Comparison of ENCODE assay signal across 13 cellular contexts in the genomic region with DNA sequence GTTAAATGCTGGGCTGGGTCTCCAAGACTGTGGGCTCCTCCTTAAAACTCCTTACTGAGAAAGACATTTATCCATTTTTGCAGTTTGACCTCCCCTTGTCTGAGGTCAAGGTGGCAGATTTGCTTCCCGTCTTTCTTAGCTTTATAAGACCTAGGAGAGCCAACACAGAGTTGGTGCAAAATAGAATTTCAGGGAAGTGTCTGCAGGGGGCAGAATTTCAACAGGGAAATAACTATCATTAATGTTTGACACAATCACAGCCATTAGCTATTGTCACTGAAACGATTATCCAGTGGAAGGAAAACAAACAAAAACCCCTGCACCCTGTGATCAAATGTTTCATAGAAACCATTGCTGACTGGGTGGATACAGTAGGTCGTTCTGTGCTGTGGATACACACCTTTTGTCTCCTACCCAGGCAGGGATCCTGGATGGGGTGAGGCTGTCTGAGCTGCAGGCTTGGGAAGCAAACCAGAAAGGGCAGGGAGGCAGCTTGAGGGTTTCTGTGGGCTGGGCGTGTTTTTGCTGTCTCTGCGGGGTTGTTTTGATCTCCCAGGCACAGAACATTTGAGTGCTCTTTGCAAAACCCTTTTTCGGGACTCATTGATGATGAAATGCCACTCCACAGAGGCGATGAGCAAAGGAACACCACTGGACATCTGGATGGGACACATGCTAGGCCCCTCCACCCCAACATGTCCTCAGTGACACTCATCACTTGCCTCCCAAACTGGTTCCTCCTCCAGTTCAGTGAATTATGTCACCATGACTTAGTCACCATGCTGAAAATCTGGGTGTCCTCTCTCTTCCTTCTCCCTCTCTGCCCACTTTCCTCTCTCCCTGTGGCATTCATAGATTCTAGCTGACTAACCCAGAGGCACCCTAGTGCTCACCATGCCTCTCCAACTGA.
DNase-seq lines count a peak whose midpoint lies in the region; ATAC-seq and TF ChIP-seq lines count a peak whose summit lies in the region.
"Had no signal": no experiment of that assay in that cellular context is flagged by ENCODE, and none has a peak within 500 bp of the region (broad histone marks: within the 10 kb centered on the region; RNA-seq: fewer than 3 reads in every experiment).

No MANE protein-coding gene starts in this region.

- CTCF ChIA-PET in activated CD4-positive, alpha-beta memory T cell treated with anti-CD3 and anti-CD28 coated beads for 36 hours (lab: Charles Lee): interaction anchor here (1.3 to 1.8 kb wide), 2 partner anchors 236 to 242 kb away, joined by 3 to 4 read pairs; no protein-coding TSS in a partner anchor

- H3K36me3 ChIP-seq in suprapubic skin: no peaks in the 10 kb centered on the region
- H3K36me3 ChIP-seq: right atrium auricular region had no signal

- peak in 1 of 2 donors; percentile 12 for TF ChIP-seq CTCF in suprapubic skin (IDR thresholded peaks at IDR 0.05)

- DNase-seq in DMS53 (lab: John Stamatoyannopoulos, UW): peak; percentile 48
- no peak for DNase-seq in DMS53 treated with DMSO at 0.1 percent for 48 hours (lab: John Stamatoyannopoulos, UW; ENCODE audit: unreplicated experiment)
- peak; percentile 90 for DNase-seq in NCI-H69 (lab: John Stamatoyannopoulos, UW)
- DNase-seq in suprapubic skin (ENCODE audit: low spot score in 2 of 2): no peak
- DNase-seq in stimulated activated naive CD8-positive, alpha-beta T cell treated with anti-CD3 and anti-CD28 coated beads, Interleukin-15, Interleukin-2, amounts not matched to agents 100 U/mL and 50 U/mL, for 24 hours: no peak
- DNase-seq in activated CD4-positive, alpha-beta memory T cell treated with anti-CD3 and anti-CD28 coated beads for 36 hours: no peak
- DNase-seq: activated CD4-positive, alpha-beta T cell treated with anti-CD3 and anti-CD28 coated beads, Interleukin-2, amount 10 ng/mL, durations not matched to agents 7 days and 5 days; RPMI8226 had no signal

- no peak for TF ChIP-seq EP300 in suprapubic skin (IDR thresholded peaks at IDR 0.05)

- H3K27me3 ChIP-seq in suprapubic skin: no peaks in the 10 kb centered on the region
- H3K27me3 ChIP-seq: right atrium auricular region had no signal

- H3K4me1 Mint-ChIP-seq in activated CD4-positive, alpha-beta memory T cell treated with anti-CD3 and anti-CD28 coated beads for 36 hours (ENCODE audit: low read depth): no peaks in the 10 kb centered on the region
- H3K4me1 Mint-ChIP-seq: activated CD4-positive, alpha-beta T cell treated with anti-CD3 and anti-CD28 coated beads, Interleukin-2, amount 10 ng/mL, durations not matched to agents 7 days and 5 days had no signal

- intact Hi-C loops in activated CD4-positive, alpha-beta memory T cell treated with anti-CD3 and anti-CD28 coated beads for 36 hours (cut with micrococcal nuclease): no loop called here

- POLR2A ChIA-PET in activated CD4-positive, alpha-beta memory T cell treated with anti-CD3 and anti-CD28 coated beads for 36 hours (lab: Charles Lee): no interaction called here

- no peak overlapping the region for H3K27ac Mint-ChIP-seq in activated CD4-positive, alpha-beta memory T cell treated with anti-CD3 and anti-CD28 coated beads for 36 hours
- H3K27ac Mint-ChIP-seq: activated CD4-positive, alpha-beta T cell treated with anti-CD3 and anti-CD28 coated beads, Interleukin-2, amount 10 ng/mL, durations not matched to agents 7 days and 5 days; activated naive CD8-positive, alpha-beta T cell had no signal

- 31% methylated on average over 7 of the region's 7 CpGs for WGBS in suprapubic skin

- no peaks in the 10 kb centered on the region for H3K9me3 Mint-ChIP-seq in activated CD4-positive, alpha-beta memory T cell treated with anti-CD3 and anti-CD28 coated beads for 36 hours
- H3K9me3 Mint-ChIP-seq: activated CD4-positive, alpha-beta T cell treated with anti-CD3 and anti-CD28 coated beads, Interleukin-2, amount 10 ng/mL, durations not matched to agents 7 days and 5 days had no signal

- peaks cover 17% of the 10 kb centered on the region for H3K4me1 ChIP-seq in suprapubic skin
- H3K4me1 ChIP-seq: A549, right atrium auricular region had no signal

- H3K27me3 Mint-ChIP-seq in activated CD4-positive, alpha-beta memory T cell treated with anti-CD3 and anti-CD28 coated beads for 36 hours: peaks cover 8% of the 10 kb centered on the region
- H3K27me3 Mint-ChIP-seq: activated CD4-positive, alpha-beta T cell treated with anti-CD3 and anti-CD28 coated beads, Interleukin-2, amount 10 ng/mL, durations not matched to agents 7 days and 5 days had no signal

- no peaks in the 10 kb centered on the region for H3K36me3 Mint-ChIP-seq in activated CD4-positive, alpha-beta memory T cell treated with anti-CD3 and anti-CD28 coated beads for 36 hours

- TF ChIP-seq POLR2A in suprapubic skin (IDR thresholded peaks at IDR 0.05): no peak

- peak; percentile 90 for ATAC-seq in esophagus mucosa
- no peak for ATAC-seq in stimulated activated naive CD8-positive, alpha-beta T cell treated with anti-CD3 and anti-CD28 coated beads, Interleukin-15, Interleukin-2, amounts not matched to agents 100 U/mL and 50 U/mL, for 24 hours
- no peak for ATAC-seq in HG02763 (IDR thresholded peaks at IDR 0.05; ENCODE audit: unreplicated experiment)

- no peak overlapping the region for H3K4me3 ChIP-seq in suprapubic skin
- H3K4me3 ChIP-seq: A549, right atrium auricular region had no signal

- H3K4me3 Mint-ChIP-seq in activated CD4-positive, alpha-beta memory T cell treated with anti-CD3 and anti-CD28 coated beads for 36 hours: no peak overlapping the region
- H3K4me3 Mint-ChIP-seq: activated CD4-positive, alpha-beta T cell treated with anti-CD3 and anti-CD28 coated beads, Interleukin-2, amount 10 ng/mL, durations not matched to agents 7 days and 5 days; activated naive CD8-positive, alpha-beta T cell had no signal

- H3K27ac ChIP-seq in suprapubic skin: peak overlapping the region; percentile 57
- H3K27ac ChIP-seq: A549, right atrium auricular region had no signal

- H3K9me3 ChIP-seq in suprapubic skin: no peaks in the 10 kb centered on the region
- H3K9me3 ChIP-seq: A549, right atrium auricular region had no signal

Comparison
In these comparisons a context has a peak if more than half of its experiments do, and no peak if none do; other contexts are left out.
1. DNase-seq: peak in DMS53 (single experiment) and NCI-H69 (single experiment); none in DMS53 treated with DMSO at 0.1 percent for 48 hours (single experiment), suprapubic skin (0 of 2), stimulated activated naive CD8-positive, alpha-beta T cell treated with anti-CD3 and anti-CD28 coated beads, Interleukin-15, Interleukin-2, amounts not matched to agents 100 U/mL and 50 U/mL, for 24 hours (single experiment) and activated CD4-positive, alpha-beta memory T cell treated with anti-CD3 and anti-CD28 coated beads for 36 hours (single experiment).